ENCODE assay signal across 7 cellular contexts in genomic region chr7:88217675-88218427, GRCh38. TPM values are rescaled to one million over a fixed set of nuclear protein-coding genes. Genes with fewer than 3 reads are reported as not detected.
DNase-seq lines count a peak whose midpoint lies in the region; ATAC-seq and TF ChIP-seq lines count a peak whose summit lies in the region.

No MANE protein-coding gene starts in this region.

- H3K9ac ChIP-seq in HCT116 (ENCODE audit: low read length), result no peak overlapping the region

- intact Hi-C loops in HCT116 (cut with micrococcal nuclease), result no loop called here
- intact Hi-C loops in left colon (cut with DNase I, micrococcal nuclease), result no loop called here

- DNase-seq in HCT116 (ENCODE audit: low read depth, low spot score) (no peak), MG63 (no peak), caudate nucleus (lab: John Stamatoyannopoulos, UW) (no peak), osteocyte (ENCODE audit: extremely low spot score, unreplicated experiment) (no peak), DMS153 treated with DMSO at 0.1 percent for 48 hours (lab: John Stamatoyannopoulos, UW; ENCODE audit: unreplicated experiment) (no peak), left colon (no peak)

- RAD21 ChIA-PET in HCT116 (lab: Charles Lee; ENCODE audit: low non-redundant PET in 1 of 2, low total read pairs in 2 of 2, uncharacterized antibody in 2 of 2, unreplicated experiment in 2 of 2), result no interaction called here

- no TSS peak for BruUV-seq in HCT116 (replicated peaks; lab: Mats Ljungman, UMichigan)

- H3K27me3 Mint-ChIP-seq in osteocyte (ENCODE audit: unreplicated experiment), result no peaks in the 10 kb centered on the region

- H3K4me3 ChIP-seq in HCT116 (replicated peaks in 1 of 2; ENCODE audit: low read depth in 1 of 2, low read length in 2 of 2) (no peak overlapping the region), MG63 (peak overlapping the region; percentile 79)

- H3K79me2 ChIP-seq in HCT116 (ENCODE audit: insufficient read depth, low read length), result peaks cover 39% of the 10 kb centered on the region

- peak overlapping the region; percentile 93 for H3K4me3 Mint-ChIP-seq in osteocyte (ENCODE audit: unreplicated experiment)

- no peak for TF ChIP-seq RAD21 in HCT116 (IDR thresholded peaks at IDR 0.05; ENCODE audit: low read depth)

- H3K27me3 ChIP-seq in HCT116 (ENCODE audit: insufficient read depth, low read length) (no peaks in the 10 kb centered on the region), MG63 (no peaks in the 10 kb centered on the region)

- H3K4me1 ChIP-seq in HCT116 (ENCODE audit: control insufficient read depth in 1 of 2, insufficient read depth in 2 of 2, low read length in 2 of 2), result peaks cover 8 to 21% of the 10 kb centered on the region in 2 experiments; a peak in 3 of 4 replicates

- CTCF ChIA-PET in HCT116 (lab: Charles Lee), result no interaction called here

- POLR2A ChIA-PET in HCT116 (lab: Charles Lee), result no interaction called here

- peaks cover 6% of the 10 kb centered on the region for H3K36me3 Mint-ChIP-seq in osteocyte (ENCODE audit: unreplicated experiment)

- peaks cover 2 to 19% of the 10 kb centered on the region in 2 experiments; a peak in 1 of 4 replicates for H3K36me3 ChIP-seq in HCT116 (ENCODE audit: control insufficient read depth in 1 of 2, insufficient read depth in 2 of 2, low read length in 2 of 2)
- H3K36me3 ChIP-seq in MG63, result peaks cover 25% of the 10 kb centered on the region

- no peak for TF ChIP-seq POLR2A in HCT116 (IDR thresholded peaks at IDR 0.05; ENCODE audit: borderline replicate concordance, extremely low read depth, insufficient read depth, insufficient read length)

- H3K9me2 ChIP-seq in HCT116 (ENCODE audit: insufficient read depth), result no peaks in the 10 kb centered on the region

- H3K27ac Mint-ChIP-seq in osteocyte (ENCODE audit: unreplicated experiment), result peak overlapping the region; percentile 84

- ATAC-seq in GM18861 (IDR thresholded peaks at IDR 0.05; ENCODE audit: unreplicated experiment) (peak; percentile 81), HCT116 (no peak), left colon (no peak)

- no peaks in the 10 kb centered on the region for H4K20me1 ChIP-seq in HCT116 (ENCODE audit: insufficient read depth)

- no peaks in the 10 kb centered on the region for H3K9me3 Mint-ChIP-seq in osteocyte (ENCODE audit: unreplicated experiment)

- H3K27ac ChIP-seq in HCT116 (ENCODE audit: low read depth, low read length) (no peak overlapping the region), caudate nucleus (ENCODE audit: low read depth, low read length) (peak overlapping the region; percentile 76)

- H3K4me2 ChIP-seq in HCT116 (ENCODE audit: low read length), result peak overlapping the region; percentile 81; the same call in 1 of the 2 replicates

- peaks cover 23% of the 10 kb centered on the region for H3K4me1 Mint-ChIP-seq in osteocyte (ENCODE audit: unreplicated experiment)

- no peak overlapping the region for H2AFZ ChIP-seq in HCT116 (ENCODE audit: low read depth, low read length, poor library complexity, severe bottlenecking)

- H3K9me3 ChIP-seq in HCT116 (ENCODE audit: control insufficient read depth in 1 of 2, insufficient read depth in 1 of 2, low read depth in 1 of 2, low read length in 2 of 2), result no peaks in the 10 kb centered on the region
- H3K9me3 ChIP-seq in MG63, result no peaks in the 10 kb centered on the region

- TF ChIP-seq CTCF in HCT116 (IDR thresholded peaks at IDR 0.05 in 2 of 3, conservative IDR thresholded peaks at IDR 0.05 in 1 of 3; ENCODE audit: borderline replicate concordance in 1 of 3, insufficient read depth in 1 of 3, low read depth in 2 of 3, low read length in 2 of 3) (no peak), osteocyte (IDR thresholded peaks at IDR 0.05) (no peak)

TF ChIP-seq in HCT116, 20 proteins besides CTCF, POLR2A, EP300 and RAD21:
- no peak for TF ChIP-seq SRF (IDR thresholded peaks at IDR 0.05; ENCODE audit: low read depth)
- no peak for TF ChIP-seq POLR2AphosphoS5 (IDR thresholded peaks at IDR 0.05; ENCODE audit: low read depth, low read length)
- no peak for TF ChIP-seq CEBPB (IDR thresholded peaks at IDR 0.05; ENCODE audit: low read depth)
- TF ChIP-seq EZH2 (IDR thresholded peaks at IDR 0.05), result no peak
- TF ChIP-seq, protein P1, sequence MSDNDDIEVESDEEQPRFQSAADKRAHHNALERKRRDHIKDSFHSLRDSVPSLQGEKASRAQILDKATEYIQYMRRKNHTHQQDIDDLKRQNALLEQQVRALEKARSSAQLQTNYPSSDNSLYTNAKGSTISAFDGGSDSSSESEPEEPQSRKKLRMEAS (IDR thresholded peaks at IDR 0.05), result no peak
- no peak for TF ChIP-seq CBX3 (IDR thresholded peaks at IDR 0.05; ENCODE audit: low read depth)
TF ChIP-seq in HCT116: peak in this region for 0.

RNA-seq across cellular contexts. Expression of gene SRI, which starts 2.0 kb away (rescaled TPM):
- total RNA-seq in HCT116 (2021; ENCODE audit: unreplicated experiment) (114 TPM), osteocyte (105 and 111 TPM in 2 replicates), left colon (1,000 to 10,000 TPM in 1 of 2 donors, 100 to 1,000 TPM in 1; 634 to 1,188 TPM)
- 96.5 and 135 TPM in 2 replicates for polyA plus RNA-seq in HCT116 (2012)
- 84.4 and 102 TPM in 2 replicates for total RNA-seq in MG63 (2014; rRNA removed; shearing (Covaris generic); ENCODE audit: low replicate concordance)
